In genomic region chr5:160199410-160199911, GRCh38 we compare ENCODE assay signal across 8 cellular contexts. TPM values are rescaled to one million over a fixed set of nuclear protein-coding genes. Genes with fewer than 3 reads are reported as not detected.
DNase-seq lines count a peak whose midpoint lies in the region; ATAC-seq, FAIRE-seq and TF ChIP-seq lines count a peak whose summit lies in the region.

No MANE protein-coding gene starts in this region.

- FAIRE-seq in HTR-8/SVneo (lab: Jason Lieb, UNC): no peak

- H3K27ac ChIP-seq in RWPE1 (no peak overlapping the region), foreskin keratinocyte (no peak overlapping the region), stomach smooth muscle (ENCODE audit: low read length) (no peak overlapping the region)

- ATAC-seq in GM21381 (IDR thresholded peaks at IDR 0.05; ENCODE audit: unreplicated experiment): peak; percentile 98
- ATAC-seq in foreskin keratinocyte: peak; percentile 97

- TF ChIP-seq CTCF in RWPE1 (conservative IDR thresholded peaks at IDR 0.05; ENCODE audit: low read depth): peak; percentile 99
- peak; percentile 94 for TF ChIP-seq CTCF in foreskin keratinocyte (conservative IDR thresholded peaks at IDR 0.05)

- peak overlapping the region; percentile 52 to 75 for H3K9ac ChIP-seq in stomach smooth muscle (ENCODE audit: low read length in 2 of 2)

- CTCF ChIA-PET in RWPE1 (lab: Yijun Ruan, JAX): interaction anchor here (0.8 to 2.3 kb wide), 12 partner anchors 11 to 647 kb away, joined by 3 to 13 read pairs (median 3); no protein-coding TSS in a partner anchor

- DNase-seq in COR-L47 (lab: John Stamatoyannopoulos, UW) (peak; percentile 16), HTR-8/SVneo (ENCODE audit: insufficient read length, low spot score) (peak; percentile 85), RWPE1 (ENCODE audit: low spot score) (peak; percentile 86), foreskin keratinocyte (no peak)
- peak; percentile 90 for DNase-seq in activated effector memory CD4-positive, alpha-beta T cell treated with anti-CD3 and anti-CD28 coated beads, Interleukin-2, amount 50 U/mL, for 16 hours

- H3K36me3 ChIP-seq in neuron (ENCODE audit: insufficient read depth, low read length) (no peaks in the 10 kb centered on the region), stomach smooth muscle (ENCODE audit: control insufficient read depth in 2 of 2, insufficient read depth in 2 of 2, low read length in 2 of 2) (no peaks in the 10 kb centered on the region)

- H3K4me1 ChIP-seq in foreskin keratinocyte: no peaks in the 10 kb centered on the region
- H3K4me1 ChIP-seq in neuron (ENCODE audit: insufficient read depth, low read length): peaks cover 22% of the 10 kb centered on the region
- H3K4me1 ChIP-seq in stomach smooth muscle (ENCODE audit: control insufficient read depth, insufficient read depth, low read length): peaks cover 9% of the 10 kb centered on the region

- H3K9me3 ChIP-seq in neuron (ENCODE audit: low read length) (no peaks in the 10 kb centered on the region), stomach smooth muscle (ENCODE audit: control insufficient read depth in 2 of 2, low read length in 2 of 2) (no peaks in the 10 kb centered on the region)

- POLR2A ChIA-PET in RWPE1 (lab: Yijun Ruan, JAX; ENCODE audit: low non-redundant PET): no interaction called here

- H3K4me3 ChIP-seq in neuron (ENCODE audit: low read length): peak overlapping the region; percentile 24
- peak overlapping the region; percentile 75 to 77 for H3K4me3 ChIP-seq in stomach smooth muscle (ENCODE audit: low read length in 2 of 2)

- no peaks in the 10 kb centered on the region for H3K27me3 ChIP-seq in foreskin keratinocyte
- H3K27me3 ChIP-seq in neuron (ENCODE audit: insufficient read depth, low read length): no peaks in the 10 kb centered on the region
- H3K27me3 ChIP-seq in stomach smooth muscle (ENCODE audit: control insufficient read depth in 1 of 2, insufficient read depth in 2 of 2, low read length in 2 of 2): no peaks in the 10 kb centered on the region

- peak overlapping the region; percentile 35 for H2AFZ ChIP-seq in neuron (ENCODE audit: low read depth, low read length)

RNA-seq across cellular contexts. Expression of gene FABP6, which starts 29.8 kb away (rescaled TPM):
- total RNA-seq in foreskin keratinocyte: not detected in 2 replicates
- 0.07 TPM in 1 of 2 replicates, not detected in the other for polyA plus RNA-seq in foreskin keratinocyte

Comparison
In these comparisons a context has a peak if more than half of its experiments do, and no peak if none do; other contexts are left out.
1. DNase-seq: peak in COR-L47 (single experiment), HTR-8/SVneo (single experiment), RWPE1 (single experiment) and activated effector memory CD4-positive, alpha-beta T cell treated with anti-CD3 and anti-CD28 coated beads, Interleukin-2, amount 50 U/mL, for 16 hours (single experiment); none in foreskin keratinocyte (0 of 2).